Comparison of ENCODE assay signal across 9 cellular contexts in genomic region chr6:98844244-98845161, GRCh38. TPM values are rescaled to one million over a fixed set of nuclear protein-coding genes. Genes with fewer than 3 reads are reported as not detected.
DNase-seq lines count a peak whose midpoint lies in the region; ATAC-seq, FAIRE-seq and TF ChIP-seq lines count a peak whose summit lies in the region.
"Had no signal": no experiment of that assay in that cellular context is flagged by ENCODE, and none has a peak within 500 bp of the region (broad histone marks: within the 10 kb centered on the region; RNA-seq: fewer than 3 reads in every experiment).

No MANE protein-coding gene starts in this region.

- peaks cover 12% of the 10 kb centered on the region for H3K4me1 Mint-ChIP-seq in activated T-helper 1 cell treated with anti-CD3 and anti-CD28 coated beads, Interleukin-12 subunit alpha, Interleukin-12 subunit beta, Interleukin-2, Interleukin-4 antibody, amounts not matched to agents 30 ng/mL and 10 ng/mL and 1 ng/mL, durations not matched to agents 14 hours and 24 hours and 36 hours (ENCODE audit: low read depth)
- H3K4me1 Mint-ChIP-seq in type B pancreatic cell (ENCODE audit: unreplicated experiment) = peaks cover 6% of the 10 kb centered on the region

- H3K79me2 ChIP-seq in HepG2 (ENCODE audit: insufficient read depth, low read length) = no peaks in the 10 kb centered on the region

- TF ChIP-seq CTCF in heart left ventricle (IDR thresholded peaks at IDR 0.05) = no peak
- no peak for TF ChIP-seq CTCF in HepG2 (CRISPR knock-in tag; IDR thresholded peaks at IDR 0.05)
- no peak for TF ChIP-seq CTCF in type B pancreatic cell (conservative IDR thresholded peaks at IDR 0.05)
- TF ChIP-seq CTCF in RWPE1 (conservative IDR thresholded peaks at IDR 0.05; ENCODE audit: low read depth) = no peak

- H3K27ac ChIP-seq in heart left ventricle = no peak overlapping the region
- H3K27ac ChIP-seq in HepG2 (ENCODE audit: extremely low read length, insufficient read depth, low read length) = no peak overlapping the region
- no peak overlapping the region for H3K27ac ChIP-seq in RWPE1

- H3K9me3 Mint-ChIP-seq in activated T-helper 1 cell treated with anti-CD3 and anti-CD28 coated beads, Interleukin-12 subunit alpha, Interleukin-12 subunit beta, Interleukin-2, Interleukin-4 antibody, amounts not matched to agents 30 ng/mL and 10 ng/mL and 1 ng/mL, durations not matched to agents 14 hours and 24 hours and 36 hours = no peaks in the 10 kb centered on the region
- no peaks in the 10 kb centered on the region for H3K9me3 Mint-ChIP-seq in type B pancreatic cell

- H4K20me1 ChIP-seq in HepG2 (ENCODE audit: insufficient read depth, low read length) = peaks cover 4% of the 10 kb centered on the region; the same call in 1 of the 2 replicates

- CTCF ChIA-PET in HepG2 (lab: Yijun Ruan, JAX; ENCODE audit: low intra/inter-chr PET ratio, low total read pairs) (no interaction called here), RWPE1 (lab: Yijun Ruan, JAX) (no interaction called here)

- no peak overlapping the region for H3K9ac ChIP-seq in HepG2 (ENCODE audit: insufficient read depth, low read depth, low read length)

- no TSS peak for BruUV-seq in HepG2 (replicated peaks; lab: Mats Ljungman, UMichigan)

- H3K4me3 ChIP-seq in heart left ventricle (peak overlapping the region in 9 of 12 donors; percentile 1 to 40 (median 34)), HepG2 (replicated peaks in 1 of 3; ENCODE audit: insufficient read depth in 1 of 3, low read depth in 2 of 3, low read length in 3 of 3) (0 out of 6 replicates have a peak overlapping the region, but pooled peaks of 1 of the 3 experiments have one; percentile 16)

- no peak overlapping the region for H3K27ac Mint-ChIP-seq in activated T-helper 1 cell treated with anti-CD3 and anti-CD28 coated beads, Interleukin-12 subunit alpha, Interleukin-12 subunit beta, Interleukin-2, Interleukin-4 antibody, amounts not matched to agents 30 ng/mL and 10 ng/mL and 1 ng/mL, durations not matched to agents 14 hours and 24 hours and 36 hours
- no peak overlapping the region for H3K27ac Mint-ChIP-seq in type B pancreatic cell

- POLR2A ChIA-PET in HepG2 (lab: Yijun Ruan, JAX) (no interaction called here), RWPE1 (lab: Yijun Ruan, JAX; ENCODE audit: low non-redundant PET) (no interaction called here)

- peaks cover 0 to 43% (median 22%) of the 10 kb centered on the region in 12 donors for H3K4me1 ChIP-seq in heart left ventricle
- H3K4me1 ChIP-seq in HepG2 (ENCODE audit: insufficient read depth, low read length) = no peaks in the 10 kb centered on the region

- intact Hi-C loops in heart left ventricle (cut with DNase I) (loop anchor here in 7 of 10 donors (5.0 to 10.0 kb wide), 4 partner anchors 270 to 1350 kb away; no protein-coding TSS in a partner anchor), Right ventricle myocardium superior (cut with DNase I) (no loop called here), HepG2 (cut with micrococcal nuclease; ENCODE audit: unreplicated experiment) (loop anchor here (1.0 to 5.0 kb wide), 6 partner anchors 98 to 1777 kb away; no protein-coding TSS in a partner anchor)
- intact Hi-C loops in activated T-helper 1 cell treated with anti-CD3 and anti-CD28 coated beads, Interleukin-12 subunit alpha, Interleukin-12 subunit beta, Interleukin-2, Interleukin-4 antibody, amounts not matched to agents 30 ng/mL and 10 ng/mL and 1 ng/mL, durations not matched to agents 14 hours and 24 hours and 36 hours (cut with micrococcal nuclease) = loop anchor here (1.0 to 5.0 kb wide), 3 partner anchors 10 to 1177 kb away; partner anchors contain the start of gene POU3F2

- TF ChIP-seq RAD21 in HepG2 (CRISPR knock-in tag; IDR thresholded peaks at IDR 0.05) = no peak

- H2AFZ ChIP-seq in HepG2 (ENCODE audit: low read length) = no peak overlapping the region

- in situ Hi-C loops in HepG2 (cut with HindIII; ENCODE audit: extremely low pct_ligation_motif_present, low pct_unique_long_range_greater_than_20kb) = loop anchor here (25.0 kb wide), 5 partner anchors 268 to 1782 kb away; no protein-coding TSS in a partner anchor

- peaks cover 4% of the 10 kb centered on the region for H3K36me3 Mint-ChIP-seq in activated T-helper 1 cell treated with anti-CD3 and anti-CD28 coated beads, Interleukin-12 subunit alpha, Interleukin-12 subunit beta, Interleukin-2, Interleukin-4 antibody, amounts not matched to agents 30 ng/mL and 10 ng/mL and 1 ng/mL, durations not matched to agents 14 hours and 24 hours and 36 hours (ENCODE audit: low read depth)
- H3K36me3 Mint-ChIP-seq in type B pancreatic cell = peaks cover 7% of the 10 kb centered on the region

- 4 to 7% (median 7%) methylated on average over 46 to 48 of the region's 48 CpGs for WGBS in heart left ventricle, 4 donors
- 37% methylated on average over 44 of the region's 48 CpGs for WGBS in HepG2 (ENCODE audit: low lambda C conversion rate)

- no peak for ATAC-seq in heart left ventricle
- no peak for ATAC-seq in Right ventricle myocardium superior (ENCODE audit: poor library complexity)
- peak; percentile 44 for ATAC-seq in HepG2

- H3K4me2 ChIP-seq in HepG2 (ENCODE audit: low read depth, low read length) = peak overlapping the region; percentile 32; the same call in 1 of the 2 replicates

- TF ChIP-seq EP300 in HepG2 (IDR thresholded peaks at IDR 0.05; ENCODE audit: low read depth in 2 of 2, low read length in 2 of 2) (no peak), HepG2 (CRISPR knock-in tag; IDR thresholded peaks at IDR 0.05; ENCODE audit: borderline replicate concordance) (no peak)

- TF ChIP-seq POLR2A in heart left ventricle (IDR thresholded peaks at IDR 0.05) (no peak), HepG2 (IDR thresholded peaks at IDR 0.05; ENCODE audit: insufficient read depth in 1 of 2, low read depth in 2 of 2, low read length in 2 of 2) (no peak)

- peaks cover 46 to 99% (median 90%) of the 10 kb centered on the region in 9 donors for H3K27me3 ChIP-seq in heart left ventricle
- peaks cover 3 to 56% of the 10 kb centered on the region in 2 experiments for H3K27me3 ChIP-seq in HepG2 (ENCODE audit: control insufficient read depth in 1 of 2, insufficient read depth in 2 of 2, low read length in 2 of 2)

- FAIRE-seq in HepG2 (lab: Jason Lieb, UNC) = no peak

- H3K4me3 Mint-ChIP-seq in activated T-helper 1 cell treated with anti-CD3 and anti-CD28 coated beads, Interleukin-12 subunit alpha, Interleukin-12 subunit beta, Interleukin-2, Interleukin-4 antibody, amounts not matched to agents 30 ng/mL and 10 ng/mL and 1 ng/mL, durations not matched to agents 14 hours and 24 hours and 36 hours = peak overlapping the region; percentile 34
- peak overlapping the region; percentile 79 for H3K4me3 Mint-ChIP-seq in type B pancreatic cell

- peaks cover 81% of the 10 kb centered on the region for H3K27me3 Mint-ChIP-seq in activated T-helper 1 cell treated with anti-CD3 and anti-CD28 coated beads, Interleukin-12 subunit alpha, Interleukin-12 subunit beta, Interleukin-2, Interleukin-4 antibody, amounts not matched to agents 30 ng/mL and 10 ng/mL and 1 ng/mL, durations not matched to agents 14 hours and 24 hours and 36 hours (ENCODE audit: insufficient read depth)
- H3K27me3 Mint-ChIP-seq in type B pancreatic cell = peaks cover 92% of the 10 kb centered on the region

- DNase-seq in heart left ventricle (no peak), Right ventricle myocardium superior (no peak), HepG2 (ENCODE audit: low spot score) (no peak), type B pancreatic cell (ENCODE audit: extremely low spot score, unreplicated experiment) (peak; percentile 70), KG1 (lab: John Stamatoyannopoulos, UW) (no peak), RWPE1 (ENCODE audit: low spot score) (no peak)
- DNase-seq in activated T-helper 1 cell treated with anti-CD3 and anti-CD28 coated beads, Interleukin-12 subunit alpha, Interleukin-12 subunit beta, Interleukin-2, Interleukin-4 antibody, amounts not matched to agents 30 ng/mL and 10 ng/mL and 1 ng/mL, durations not matched to agents 14 hours and 24 hours and 36 hours (ENCODE audit: low spot score) = no peak
- no peak for DNase-seq in effector CD8-positive, alpha-beta T cell (lab: John Stamatoyannopoulos, UW)

- H3K9me3 ChIP-seq in heart left ventricle (no peaks in the 10 kb centered on the region), HepG2 (ENCODE audit: low read length) (no peaks in the 10 kb centered on the region)

- H3K36me3 ChIP-seq in heart left ventricle = no peaks in the 10 kb centered on the region
- no peaks in the 10 kb centered on the region for H3K36me3 ChIP-seq in HepG2 (replicated peaks in 1 of 2; ENCODE audit: control insufficient read depth in 1 of 2, insufficient read depth in 2 of 2, low read length in 2 of 2)

TF ChIP-seq in HepG2, 621 proteins besides CTCF, POLR2A, EP300 and RAD21 (continues in another document):
- TF ChIP-seq ZNF232 (CRISPR knock-in tag; IDR thresholded peaks at IDR 0.05; ENCODE audit: borderline replicate concordance) = no peak
- no peak for TF ChIP-seq ZBTB38 (CRISPR knock-in tag; IDR thresholded peaks at IDR 0.05)

RNA-seq across cellular contexts. Expression of gene POU3F2, which starts 10.1 kb away (rescaled TPM):
- total RNA-seq in heart left ventricle (not detected), Right ventricle myocardium superior (not detected), HepG2 (2016; rRNA removed; fragmentation: Illumina TruSeq; extraction: Trizol) (not detected in 2 replicates), type B pancreatic cell (ENCODE audit: low replicate concordance) (1.4 and 2.1 TPM in 2 replicates)
- polyA plus RNA-seq in heart left ventricle (under 1 TPM in 1 of 2 donors, not detected in 1; 0.01 TPM), HepG2 (2011; rRNA removed) (not detected in 2 replicates)
- total RNA-seq in activated T-helper 1 cell treated with anti-CD3 and anti-CD28 coated beads, Interleukin-12 subunit alpha, Interleukin-12 subunit beta, Interleukin-2, Interleukin-4 antibody, amounts not matched to agents 30 ng/mL and 10 ng/mL and 1 ng/mL, durations not matched to agents 14 hours and 24 hours and 36 hours = not detected in 2 replicates
- not detected in 2 replicates for total RNA-seq in HepG2 (2016; cell fraction: cytosol; rRNA removed; fragmentation: Illumina TruSeq; extraction: Trizol; ENCODE audit: low read depth)
- total RNA-seq in HepG2 (2016; cell fraction: insoluble cytoplasmic fraction; rRNA removed; fragmentation: Illumina TruSeq; extraction: Trizol) = not detected in 2 replicates
- total RNA-seq in HepG2 (2016; cell fraction: membrane; rRNA removed; fragmentation: Illumina TruSeq; extraction: Trizol) = not detected in 2 replicates
- total RNA-seq in HepG2 (2016; cell fraction: nucleus; rRNA removed; fragmentation: Illumina TruSeq; extraction: Trizol) = not detected in 2 replicates
- polyA plus RNA-seq in HepG2 (2011; cell fraction: cytosol; rRNA removed) = not detected in 2 replicates
- polyA plus RNA-seq in HepG2 (2011; cell fraction: nucleus; rRNA removed) = not detected in 2 replicates
- not detected in 2 replicates for polyA plus RNA-seq in HepG2 (2012)
- not detected in 2 replicates for polyA plus RNA-seq in HepG2 (2016; cell fraction: cytosol; fragmentation: Illumina TruSeq; extraction: Trizol; ENCODE audit: low read depth)
- not detected in 2 replicates for polyA plus RNA-seq in HepG2 (2016; cell fraction: insoluble cytoplasmic fraction; fragmentation: Illumina TruSeq; extraction: Trizol; ENCODE audit: low read depth)
- polyA plus RNA-seq in HepG2 (2016; cell fraction: membrane; fragmentation: Illumina TruSeq; extraction: Trizol; ENCODE audit: low read depth) = not detected in 2 replicates
- not detected in 2 replicates for polyA plus RNA-seq in HepG2 (2016; cell fraction: nucleus; fragmentation: Illumina TruSeq; extraction: Trizol; ENCODE audit: insufficient read depth, low read depth)
- 0.26 TPM in 1 of 2 replicates, not detected in the other for polyA minus RNA-seq in HepG2 (2011; rRNA and poly(A)+ RNA removed; ENCODE audit: low replicate concordance)
- polyA minus RNA-seq in HepG2 (2011; cell fraction: cytosol; rRNA and poly(A)+ RNA removed) = not detected in 2 replicates
- not detected in 2 replicates for polyA minus RNA-seq in HepG2 (2011; cell fraction: nucleus; rRNA and poly(A)+ RNA removed)
- total RNA-seq: dermis microvascular lymphatic vessel endothelial cell had no signal
